Comparison of ENCODE assay signal across 27 cellular contexts in genomic region chr9:571745-572144, GRCh38.
DNase-seq lines count a peak whose midpoint lies in the region; ATAC-seq, FAIRE-seq and TF ChIP-seq lines count a peak whose summit lies in the region.
"Had no signal": no experiment of that assay in that cellular context is flagged by ENCODE, and none has a peak within 500 bp of the region (broad histone marks: within the 10 kb centered on the region; RNA-seq: fewer than 3 reads in every experiment).

No MANE protein-coding gene starts in this region.

- no peaks in the 10 kb centered on the region for H3K27me3 Mint-ChIP-seq in MCF 10A (ENCODE audit: insufficient read depth, unreplicated experiment)
- H3K27me3 Mint-ChIP-seq: B cell, IgD-negative memory B cell had no signal

- H3K27ac ChIP-seq in breast epithelium, result peak overlapping the region in 1 of 2 donors; percentile 54
- peak overlapping the region; percentile 94 for H3K27ac ChIP-seq in OCI-LY1 (ENCODE audit: low read depth, low read length, poor library complexity, severe bottlenecking)
- peak overlapping the region; percentile 58 for H3K27ac ChIP-seq in caudate nucleus (ENCODE audit: low read depth, low read length)
- peak overlapping the region; percentile 37 to 67 (median 58) for H3K27ac ChIP-seq in pancreas
- H3K27ac ChIP-seq in osteoblast (ENCODE audit: low read depth, low read length), result no peak overlapping the region

- no peak overlapping the region for H3K4me3 ChIP-seq in breast epithelium
- no peak overlapping the region for H3K4me3 ChIP-seq in OCI-LY1 (ENCODE audit: low read depth, low read length, poor library complexity, severe bottlenecking)
- H3K4me3 ChIP-seq in pancreas, result no peak overlapping the region
- H3K4me3 ChIP-seq in osteoblast (ENCODE audit: insufficient read depth, low read length), result no peak overlapping the region

- H3K4me3 Mint-ChIP-seq in MCF 10A (ENCODE audit: unreplicated experiment), result peak overlapping the region; percentile 51
- H3K4me3 Mint-ChIP-seq: B cell; CD4-positive, CD25-positive, alpha-beta regulatory T cell; IgD-negative memory B cell had no signal

- peaks cover 15% of the 10 kb centered on the region for H3K4me1 Mint-ChIP-seq in MCF 10A (ENCODE audit: insufficient read depth, unreplicated experiment)

- intact Hi-C loops in MCF 10A (cut with micrococcal nuclease), result no loop called here
- intact Hi-C loops in breast epithelium (cut with DNase I; ENCODE audit: low total_unique reads), result no loop called here
- intact Hi-C loops in pancreas (cut with DNase I), result no loop called here

- ATAC-seq in pancreas (peak; percentile 66 to 71 (median 68)), GM21515 (IDR thresholded peaks at IDR 0.05; ENCODE audit: unreplicated experiment) (no peak)

- no peak for FAIRE-seq in pancreas (lab: Jason Lieb, UNC)
- FAIRE-seq: G401.6, RCC 7860 had no signal

- no peaks in the 10 kb centered on the region for H3K9me3 ChIP-seq in breast epithelium
- H3K9me3 ChIP-seq in OCI-LY1 (ENCODE audit: low read length), result no peaks in the 10 kb centered on the region
- H3K9me3 ChIP-seq in pancreas, result no peaks in the 10 kb centered on the region
- no peaks in the 10 kb centered on the region for H3K9me3 ChIP-seq in osteoblast (ENCODE audit: low read depth, low read length)

- H3F3A ChIP-seq in OCI-LY1 (ENCODE audit: insufficient read depth, low read length), result no peaks in the 10 kb centered on the region

- peak overlapping the region; percentile 88 for H3K27ac Mint-ChIP-seq in MCF 10A (ENCODE audit: low read depth, unreplicated experiment)
- H3K27ac Mint-ChIP-seq: B cell; CD4-positive, CD25-positive, alpha-beta regulatory T cell; IgD-negative memory B cell had no signal

- peak overlapping the region; percentile 63; the same call in 1 of the 2 replicates for H3K4me2 ChIP-seq in OCI-LY1 (ENCODE audit: low read length)
- H3K4me2 ChIP-seq in osteoblast (ENCODE audit: insufficient read depth, low read length), result no peak overlapping the region

- H3K4me1 ChIP-seq in breast epithelium (peaks cover 0 to 12% of the 10 kb centered on the region in 2 donors), OCI-LY1 (ENCODE audit: insufficient read depth, low read length, severe bottlenecking) (peaks cover 78% of the 10 kb centered on the region), pancreas (peaks cover 34 to 52% (median 46%) of the 10 kb centered on the region in 3 donors), osteoblast (ENCODE audit: insufficient read depth, low read length) (no peaks in the 10 kb centered on the region)

- TF ChIP-seq POLR2A in breast epithelium (IDR thresholded peaks at IDR 0.05), result no peak

- peaks cover 18% of the 10 kb centered on the region for H3K36me3 Mint-ChIP-seq in MCF 10A (ENCODE audit: insufficient read depth, unreplicated experiment)

- TF ChIP-seq CTCF in MCF 10A (IDR thresholded peaks at IDR 0.05; ENCODE audit: unreplicated experiment) (no peak), breast epithelium (IDR thresholded peaks at IDR 0.05) (no peak), OCI-LY1 (IDR thresholded peaks at IDR 0.05; ENCODE audit: low read length) (no peak), pancreas (IDR thresholded peaks at IDR 0.05) (no peak), osteoblast (IDR thresholded peaks at IDR 0.05; ENCODE audit: extremely low read depth, low read depth, low read length) (no peak)

- H3K79me2 ChIP-seq in OCI-LY1 (ENCODE audit: insufficient read depth, low read length) (peaks cover 6% of the 10 kb centered on the region), osteoblast (ENCODE audit: insufficient read depth, low read length) (no peaks in the 10 kb centered on the region)

- CTCF ChIA-PET in MCF 10A (lab: Yijun Ruan, JAX), result interaction anchor here (0.7 kb wide), 1 partner anchor 125 kb away, joined by 3 read pairs; no protein-coding TSS in a partner anchor

- 21 to 22% methylated on average over 2 of the region's 2 CpGs for WGBS in pancreas, 2 donors

- POLR2A ChIA-PET in MCF 10A (lab: Yijun Ruan, JAX), result interaction anchor here (0.6 to 7.8 kb wide), 18 partner anchors 9 to 152 kb away, joined by 3 to 74 read pairs (median 6); partner anchors contain the start of gene KANK1

- H3K36me3 ChIP-seq in breast epithelium, result no peaks in the 10 kb centered on the region
- no peaks in the 10 kb centered on the region for H3K36me3 ChIP-seq in OCI-LY1 (ENCODE audit: insufficient read depth, low read length)
- no peaks in the 10 kb centered on the region for H3K36me3 ChIP-seq in pancreas
- no peaks in the 10 kb centered on the region for H3K36me3 ChIP-seq in osteoblast (ENCODE audit: insufficient read depth, low read length)

- H4K20me1 ChIP-seq in OCI-LY1 (ENCODE audit: insufficient read depth, low read length), result no peaks in the 10 kb centered on the region
- H4K20me1 ChIP-seq in osteoblast (ENCODE audit: insufficient read depth, low read length), result no peaks in the 10 kb centered on the region

- no peaks in the 10 kb centered on the region for H3K9me3 Mint-ChIP-seq in MCF 10A (ENCODE audit: unreplicated experiment)

- H2AFZ ChIP-seq in OCI-LY1 (ENCODE audit: low read length) (no peak overlapping the region), osteoblast (ENCODE audit: low read length) (no peak overlapping the region)

- no peaks in the 10 kb centered on the region for H3K27me3 ChIP-seq in breast epithelium
- H3K27me3 ChIP-seq in OCI-LY1 (ENCODE audit: insufficient read depth, low read length), result no peaks in the 10 kb centered on the region
- H3K27me3 ChIP-seq in pancreas, result no peaks in the 10 kb centered on the region
- H3K27me3 ChIP-seq in osteoblast (ENCODE audit: insufficient read depth, low read length), result peaks cover 6% of the 10 kb centered on the region

- no peaks in the 10 kb centered on the region for H3K9me2 ChIP-seq in OCI-LY1 (ENCODE audit: low read depth, low read length)

- BruUV-seq in MCF 10A (replicated peaks; lab: Mats Ljungman, UMichigan), result no TSS peak

- DNase-seq in MCF 10A (ENCODE audit: unreplicated experiment), result no peak
- no peak for DNase-seq in breast epithelium (ENCODE audit: low spot score in 2 of 2)
- DNase-seq in caudate nucleus (lab: John Stamatoyannopoulos, UW), result no peak
- peak in 2 of 6 donors; percentile 39 to 48 for DNase-seq in pancreas
- no peak for DNase-seq in osteoblast (ENCODE audit: insufficient read length, low spot score, missing footprints)
- no peak for DNase-seq in GM19240 (ENCODE audit: insufficient read length, low spot score)
- DNase-seq: 8988T; CD4-positive, CD25-positive, alpha-beta regulatory T cell; COR-L47; DMS 273 treated with DMSO at 0.1 percent for 48 hours; DND-41; GOT3; Kasumi-1; MM.1S; NCI-H1092; NCI-H1436 treated with DMSO at 0.1 percent for 48 hours; NCI-H2029; NCI-H2171; NCI-H446; NCI-H526 treated with DMSO at 0.1 percent for 48 hours; SHP77 had no signal

- no peak overlapping the region; the same call in 1 of the 2 replicates for H3K9ac ChIP-seq in OCI-LY1 (ENCODE audit: low read length)
